Comparison of ENCODE assay signal across 8 cellular contexts in genomic region chr1:64745181-64745985, GRCh38. TPM values are rescaled to one million over a fixed set of nuclear protein-coding genes. Genes with fewer than 3 reads are reported as not detected.
DNase-seq lines count a peak whose midpoint lies in the region; ATAC-seq, FAIRE-seq and TF ChIP-seq lines count a peak whose summit lies in the region.

No MANE protein-coding gene starts in this region.

- no peak for TF ChIP-seq RAD21 in H1 (IDR thresholded peaks at IDR 0.05 in 1 of 2, conservative IDR thresholded peaks at IDR 0.05 in 1 of 2; ENCODE audit: low read depth in 2 of 2, low read length in 2 of 2)

- H3K9me3 ChIP-seq in H1 (ENCODE audit: insufficient read depth in 2 of 2, low read depth in 1 of 2, low read length in 1 of 2) (no peaks in the 10 kb centered on the region), thymus (ENCODE audit: control insufficient read depth) (no peaks in the 10 kb centered on the region)

- H3K4me1 ChIP-seq in H1 (replicated peaks in 1 of 4; ENCODE audit: control insufficient read depth in 3 of 4, insufficient read depth in 4 of 4, low read length in 3 of 4) (peaks cover 0 to 6% (median 2%) of the 10 kb centered on the region in 4 experiments; a peak in 3 of 7 replicates), thymus (ENCODE audit: control insufficient read depth, insufficient read depth, low read length) (peaks cover 7% of the 10 kb centered on the region)

- H3K14ac ChIP-seq in H1 (ENCODE audit: insufficient read length) = no peak overlapping the region

- no peak overlapping the region for H3K23ac ChIP-seq in H1 (ENCODE audit: insufficient read length)

- TF ChIP-seq CTCF in AG09309 (IDR thresholded peaks at IDR 0.05; ENCODE audit: control insufficient read depth, insufficient read depth, low read depth, low read length, missing control alignments) = no peak
- no peak for TF ChIP-seq CTCF in H1 (IDR thresholded peaks at IDR 0.05; ENCODE audit: control extremely low read depth in 1 of 3, insufficient read depth in 1 of 3, low read depth in 1 of 3, low read length in 3 of 3)

- peak overlapping the region; percentile 69 for H3K56ac ChIP-seq in H1 (replicated peaks; ENCODE audit: insufficient read length, low read depth, low read length)

- H3K79me2 ChIP-seq in H1 (ENCODE audit: control insufficient read depth in 1 of 2, insufficient read depth in 2 of 2, low read length in 2 of 2) = peaks cover 0 to 32% of the 10 kb centered on the region in 2 experiments; a peak in 3 of 4 replicates

- no peaks in the 10 kb centered on the region for H3K79me1 ChIP-seq in H1 (ENCODE audit: low read depth, low read length)

- H4K8ac ChIP-seq in H1 (ENCODE audit: extremely low read depth, insufficient read depth, low read length) = peak overlapping the region; percentile 93

- no peaks in the 10 kb centered on the region for H3K27me3 ChIP-seq in H1 (replicated peaks in 1 of 4; ENCODE audit: control insufficient read depth in 3 of 4, extremely low read depth in 1 of 4, insufficient read depth in 3 of 4, low read length in 3 of 4)
- no peaks in the 10 kb centered on the region for H3K27me3 ChIP-seq in thymus (ENCODE audit: control insufficient read depth, insufficient read depth)

- H3K18ac ChIP-seq in H1 (ENCODE audit: extremely low read depth, low read length) = peak overlapping the region; percentile 83

- no peak for TF ChIP-seq EP300 in H1 (IDR thresholded peaks at IDR 0.05; ENCODE audit: borderline replicate concordance in 1 of 2, low read depth in 2 of 2, low read length in 2 of 2)

- H3K9ac ChIP-seq in H1 (replicated peaks in 1 of 4; ENCODE audit: extremely low read depth in 1 of 4, low read depth in 3 of 4, low read length in 3 of 4) = peak overlapping the region; percentile 69 to 85 (median 75)

- POLR2A ChIA-PET in activated CD4-positive, alpha-beta T cell treated with anti-CD3 and anti-CD28 coated beads, Interleukin-2, amount 10 ng/mL, durations not matched to agents 7 days and 5 days (lab: Charles Lee) = no interaction called here
- POLR2A ChIA-PET in H1 (lab: Charles Lee; ENCODE audit: partially characterized antibody) = interaction anchor here (1.0 to 1.3 kb wide), 5 partner anchors 9 to 58 kb away, joined by 3 to 4 read pairs (median 3); no protein-coding TSS in a partner anchor

- peak overlapping the region; percentile 80; the same call in 1 of the 2 replicates for H3K27ac ChIP-seq in H1 (ENCODE audit: low read depth, low read length)
- H3K27ac ChIP-seq in thymus (ENCODE audit: low read depth) = peak overlapping the region; percentile 68

- TF ChIP-seq POLR2A in GM18505 (IDR thresholded peaks at IDR 0.05; ENCODE audit: borderline replicate concordance, extremely low read depth, insufficient read depth, insufficient read length) = no peak
- TF ChIP-seq POLR2A in H1 (IDR thresholded peaks at IDR 0.05; ENCODE audit: control extremely low read depth in 1 of 2, low read depth in 2 of 2, low read length in 2 of 2) = no peak; a peak in 1 of 3 replicates

- peak overlapping the region; percentile 15 for H4K5ac ChIP-seq in H1 (ENCODE audit: insufficient read length, low read depth, low read length)

- H4K91ac ChIP-seq in H1 (replicated peaks; ENCODE audit: insufficient read length, low read length) = peak overlapping the region; percentile 81

- H2BK12ac ChIP-seq in H1 (ENCODE audit: low read depth, low read length) = peak overlapping the region; percentile 23; the same call in 1 of the 2 replicates

- peaks cover 0 to 5% of the 10 kb centered on the region in 2 experiments for H4K20me1 ChIP-seq in H1 (replicated peaks in 1 of 2; ENCODE audit: control insufficient read depth in 1 of 2, insufficient read depth in 2 of 2, low read length in 2 of 2)

- FAIRE-seq in H1 (lab: Jason Lieb, UNC) = no peak

- no peaks in the 10 kb centered on the region for H3K36me3 ChIP-seq in H1 (ENCODE audit: control insufficient read depth in 2 of 4, insufficient read depth in 4 of 4, low read length in 3 of 4)
- no peaks in the 10 kb centered on the region for H3K36me3 ChIP-seq in thymus (ENCODE audit: control insufficient read depth, insufficient read depth)

- H3K9me3 Mint-ChIP-seq in activated CD4-positive, alpha-beta T cell treated with anti-CD3 and anti-CD28 coated beads, Interleukin-2, amount 10 ng/mL, durations not matched to agents 7 days and 5 days = no peaks in the 10 kb centered on the region
- H3K9me3 Mint-ChIP-seq in memory B cell = no peaks in the 10 kb centered on the region

- WGBS in H1 (ENCODE audit: extremely low coverage in 1 of 2, insufficient coverage in 1 of 2, insufficient read length in 1 of 2, insufficient replicate concordance in 2 of 2, low coverage in 1 of 2, low lambda C conversion rate in 2 of 2, missing lambda C conversion rate in 1 of 2), 2 experiments = 1% methylated on average over 20 of the region's 67 CpGs; no CpG with 5 or more reads in 1 of the 2 experiments
- under 1% methylated on average over 67 of the region's 67 CpGs for WGBS in thymus

- CTCF ChIA-PET in activated CD4-positive, alpha-beta T cell treated with anti-CD3 and anti-CD28 coated beads, Interleukin-2, amount 10 ng/mL, durations not matched to agents 7 days and 5 days (lab: Charles Lee) = interaction anchor here (1.2 to 1.6 kb wide), 4 partner anchors 11 to 330 kb away, joined by 3 read pairs; no protein-coding TSS in a partner anchor
- CTCF ChIA-PET in H1 (lab: Charles Lee; ENCODE audit: partially characterized antibody) = interaction anchor here (0.6 to 2.0 kb wide), 8 partner anchors 8 to 79 kb away, joined by 3 to 9 read pairs (median 3); no protein-coding TSS in a partner anchor

- H3K36me3 Mint-ChIP-seq in activated CD4-positive, alpha-beta T cell treated with anti-CD3 and anti-CD28 coated beads, Interleukin-2, amount 10 ng/mL, durations not matched to agents 7 days and 5 days (ENCODE audit: low read depth) = no peaks in the 10 kb centered on the region
- H3K36me3 Mint-ChIP-seq in memory B cell = no peaks in the 10 kb centered on the region

- H3K27ac Mint-ChIP-seq in activated CD4-positive, alpha-beta T cell treated with anti-CD3 and anti-CD28 coated beads, Interleukin-2, amount 10 ng/mL, durations not matched to agents 7 days and 5 days = peak overlapping the region; percentile 62
- peak overlapping the region; percentile 38 for H3K27ac Mint-ChIP-seq in memory B cell

- ATAC-seq in GM18505 (IDR thresholded peaks at IDR 0.05; ENCODE audit: unreplicated experiment) = peak; percentile 18
- ATAC-seq in memory B cell (ENCODE audit: low read depth) = peak; percentile 14
- ATAC-seq in HG03135 (IDR thresholded peaks at IDR 0.05; ENCODE audit: unreplicated experiment) = no peak

- 0 out of 2 replicates have a peak overlapping the region, but pooled peaks have one; percentile 46 for H2BK15ac ChIP-seq in H1 (ENCODE audit: low read length)

- peak overlapping the region; percentile 66; the same call in 1 of the 2 replicates for H2BK5ac ChIP-seq in H1 (ENCODE audit: low read depth, low read length)

- H3K27me3 Mint-ChIP-seq in activated CD4-positive, alpha-beta T cell treated with anti-CD3 and anti-CD28 coated beads, Interleukin-2, amount 10 ng/mL, durations not matched to agents 7 days and 5 days = peaks cover 25% of the 10 kb centered on the region
- H3K27me3 Mint-ChIP-seq in memory B cell = no peaks in the 10 kb centered on the region

- DNase-seq in AG09309 (ENCODE audit: low read depth) = no peak
- DNase-seq in Jurkat, Clone E6-1 (ENCODE audit: low read depth, low spot score) = peak; percentile 33
- peak; percentile 7 for DNase-seq in activated CD4-positive, alpha-beta T cell treated with anti-CD3 and anti-CD28 coated beads, Interleukin-2, amount 10 ng/mL, durations not matched to agents 7 days and 5 days
- peak in 1 of 2 experiments; percentile 71 for DNase-seq in H1 (ENCODE audit: low read depth in 1 of 2, low spot score in 2 of 2)
- DNase-seq in memory B cell (ENCODE audit: low spot score in 2 of 2) = peak; percentile 15 to 17

- H3K4me3 Mint-ChIP-seq in activated CD4-positive, alpha-beta T cell treated with anti-CD3 and anti-CD28 coated beads, Interleukin-2, amount 10 ng/mL, durations not matched to agents 7 days and 5 days = peak overlapping the region; percentile 76
- peak overlapping the region; percentile 79 for H3K4me3 Mint-ChIP-seq in memory B cell

- H3K4me3 ChIP-seq in AG09309 (ENCODE audit: control insufficient read depth, low read depth, low read length) (peak overlapping the region; percentile 52), H1 (ENCODE audit: extremely low read depth in 1 of 4, insufficient read depth in 2 of 4, low read depth in 3 of 4, low read length in 4 of 4) (peak overlapping the region; percentile 69 to 83 (median 80)), thymus (ENCODE audit: low read length) (peak overlapping the region; percentile 85)
- H3K4me3 ChIP-seq in Jurkat, Clone E6-1 (ENCODE audit: low read length) = peak overlapping the region; percentile 66

- peak overlapping the region; percentile 10; the same call in 1 of the 2 replicates for H2AFZ ChIP-seq in H1 (ENCODE audit: low read length)

- H3K4ac ChIP-seq in H1 (replicated peaks; ENCODE audit: insufficient read length, low read depth, low read length) = no peak overlapping the region

- H2BK120ac ChIP-seq in H1 (replicated peaks; ENCODE audit: low read depth, low read length) = no peak overlapping the region

- H3K23me2 ChIP-seq in H1 (ENCODE audit: low read depth, low read length) = peaks cover 7% of the 10 kb centered on the region; the same call in 1 of the 2 replicates

- H3K4me2 ChIP-seq in H1 (ENCODE audit: insufficient read depth in 1 of 2, low read depth in 2 of 2, low read length in 2 of 2) = peak overlapping the region; percentile 73 to 77

- no peak overlapping the region for H2BK20ac ChIP-seq in H1 (ENCODE audit: low read length)

- peaks cover 20% of the 10 kb centered on the region for H3K4me1 Mint-ChIP-seq in activated CD4-positive, alpha-beta T cell treated with anti-CD3 and anti-CD28 coated beads, Interleukin-2, amount 10 ng/mL, durations not matched to agents 7 days and 5 days
- H3K4me1 Mint-ChIP-seq in memory B cell = peaks cover 19% of the 10 kb centered on the region

- no peak overlapping the region for H2AK5ac ChIP-seq in H1 (ENCODE audit: low read depth, low read length)

TF ChIP-seq in H1, 55 proteins besides CTCF, POLR2A, EP300 and RAD21 (continues in another document):
- TF ChIP-seq CHD1 (IDR thresholded peaks at IDR 0.05; ENCODE audit: low read depth, low read length) = no peak

RNA-seq across cellular contexts. Expression of gene RAVER2, which starts 0.5 kb away (rescaled TPM):
- 11.8 TPM for polyA plus RNA-seq in Jurkat, Clone E6-1 (2012; ENCODE audit: insufficient read depth, insufficient read length)
- 1 to 10 TPM; 1.7 TPM for total RNA-seq in activated CD4-positive, alpha-beta T cell treated with anti-CD3 and anti-CD28 coated beads, Interleukin-2, amount 10 ng/mL, durations not matched to agents 7 days and 5 days
- total RNA-seq in H1 (2021; fragmentation: NEBNext Ultra II Directional; extraction: Animal tissue kit (Norgen Biotek cat#: 25700)) = 17.2 and 19.5 TPM in 2 replicates
- polyA plus RNA-seq in H1 (2011; rRNA removed) = 6.2 and 10.5 TPM in 2 replicates
- polyA plus RNA-seq in H1 (2011; cell fraction: cytosol; rRNA removed) = 11.4 TPM
- 8.2 TPM for polyA plus RNA-seq in H1 (2011; cell fraction: nucleus; rRNA removed)
- 8.2 to 12.9 TPM (median 10.6 TPM) in 4 replicates for polyA plus RNA-seq in H1 (2012, experiment 1 of 2)
- 1.2 TPM for polyA plus RNA-seq in H1 (2012, experiment 2 of 2)
- 11.7 TPM for polyA plus RNA-seq in H1 (2013, experiment 1 of 2)
- polyA plus RNA-seq in H1 (2013, experiment 2 of 2) = 11.6 TPM
- 18.0 and 24.1 TPM in 2 replicates for polyA minus RNA-seq in H1 (2011; rRNA and poly(A)+ RNA removed)
- polyA minus RNA-seq in H1 (2011; cell fraction: cytosol; rRNA and poly(A)+ RNA removed) = 12.7 TPM
- 23.7 TPM for polyA minus RNA-seq in H1 (2011; cell fraction: nucleus; rRNA and poly(A)+ RNA removed)
- polyA plus RNA-seq in thymus = 6.3 TPM
